Comparison of ENCODE assay signal across 8 cellular contexts in genomic region chr6:6676910-6677441, GRCh38.
A peak's percentile ranks its signal among the peaks of the same experiment; 100 is the strongest.
DNase-seq lines count a peak whose midpoint lies in the region; ATAC-seq and TF ChIP-seq lines count a peak whose summit lies in the region.

No MANE protein-coding gene starts in this region.

- H3K36me3 ChIP-seq in gastrocnemius medialis, result no peaks in the 10 kb centered on the region

- peaks cover 0 to 3% of the 10 kb centered on the region in 2 donors for H3K4me1 ChIP-seq in gastrocnemius medialis

- ATAC-seq in GM21381 (IDR thresholded peaks at IDR 0.05; ENCODE audit: unreplicated experiment) (peak; percentile 61), gastrocnemius medialis (peak; percentile 88 to 89), GM21717 (IDR thresholded peaks at IDR 0.05; ENCODE audit: unreplicated experiment) (no peak)

- no peaks in the 10 kb centered on the region for H3K9me3 ChIP-seq in gastrocnemius medialis

- TF ChIP-seq POLR2A in gastrocnemius medialis (IDR thresholded peaks at IDR 0.05), result no peak

- H3K27ac ChIP-seq in gastrocnemius medialis, result peak overlapping the region in 3 of 4 donors; percentile 22 to 51 (median 49)

- intact Hi-C loops in gastrocnemius medialis (cut with DNase I; ENCODE audit: low total_unique reads), result loop anchor here (1.0 to 5.0 kb wide), 2 partner anchors 566 to 940 kb away; no protein-coding TSS in a partner anchor

- TF ChIP-seq CTCF in gastrocnemius medialis (IDR thresholded peaks at IDR 0.05 in 4 of 5, conservative IDR thresholded peaks at IDR 0.05 in 1 of 5), result peak; percentile 88 to 98 (median 91)

- in situ Hi-C loops in gastrocnemius medialis (cut with MboI; ENCODE audit: low sequenced_read_pairs in 4 of 4), result loop anchor here (5.0 to 25.0 kb wide), 3 partner anchors 560 to 935 kb away; no protein-coding TSS in a partner anchor

- no peaks in the 10 kb centered on the region for H3K27me3 ChIP-seq in gastrocnemius medialis

- H3K4me3 ChIP-seq in gastrocnemius medialis, result no peak overlapping the region

- DNase-seq in AML-193 (lab: John Stamatoyannopoulos, UW) (peak; percentile 86 to 91), NCI-H128 (lab: John Stamatoyannopoulos, UW; ENCODE audit: unreplicated experiment) (peak; percentile 74), T-helper 1 cell (peak; percentile 23 to 77 (median 53)), amniotic stem cell (lab: John Stamatoyannopoulos, UW) (peak; percentile 7), hepatic stellate cell (ENCODE audit: low spot score) (peak; percentile 66), gastrocnemius medialis (peak; percentile 50 to 68)

Comparison
In these comparisons a context has a peak if more than half of its experiments do, and no peak if none do; other contexts are left out.
1. DNase-seq: peak in every context shown above with its lines; median percentile 88 in AML-193; 74 in NCI-H128; 66 in hepatic stellate cell; 59 in gastrocnemius medialis; 53 in T-helper 1 cell; 7 in amniotic stem cell.